ENCODE assay signal across 8 cellular contexts in genomic region chr2:164388511-164388910, GRCh38.
DNase-seq lines count a peak whose midpoint lies in the region; ATAC-seq and TF ChIP-seq lines count a peak whose summit lies in the region.

No MANE protein-coding gene starts in this region.

- DNase-seq in WTC11 (ENCODE audit: low spot score): no peak
- peak; percentile 84 for DNase-seq in non-pigmented ciliary epithelial cell (ENCODE audit: low read depth)
- no peak for DNase-seq in testis
- DNase-seq in NCI-H1436 treated with DMSO at 0.1 percent for 48 hours (lab: John Stamatoyannopoulos, UW): no peak
- no peak for DNase-seq in NCI-H146 treated with DMSO at 0.1 percent for 48 hours (lab: John Stamatoyannopoulos, UW; ENCODE audit: unreplicated experiment)
- DNase-seq in middle frontal gyrus (ENCODE audit: extremely low spot score, low spot score): no peak

- no peak overlapping the region for H3K4me3 ChIP-seq in testis

- H3K27ac Mint-ChIP-seq in WTC11: peak overlapping the region; percentile 48

- H3K4me3 Mint-ChIP-seq in WTC11: no peak overlapping the region

- WGBS in testis, 2 donors: 61 to 67% methylated on average over 2 of the region's 2 CpGs

- TF ChIP-seq CTCF in WTC11 (IDR thresholded peaks at IDR 0.05) (no peak), testis (IDR thresholded peaks at IDR 0.05) (no peak)

- no peak for TF ChIP-seq POLR2A in testis (IDR thresholded peaks at IDR 0.05)

- no peaks in the 10 kb centered on the region for H3K27me3 Mint-ChIP-seq in WTC11 (ENCODE audit: low read depth)

- POLR2A ChIA-PET in WTC11 (lab: Charles Lee): interaction anchor here (0.5 kb wide), 1 partner anchor 411 kb away, joined by 4 read pairs; no protein-coding TSS in a partner anchor

- H3K36me3 ChIP-seq in testis (ENCODE audit: low read depth, missing control alignments): no peaks in the 10 kb centered on the region

- no peaks in the 10 kb centered on the region for H3K36me3 Mint-ChIP-seq in WTC11

- ATAC-seq in GM18870 (IDR thresholded peaks at IDR 0.05; ENCODE audit: unreplicated experiment): peak; percentile 91
- peak; percentile 97 for ATAC-seq in HG03097 (IDR thresholded peaks at IDR 0.05; ENCODE audit: low FRiP score, unreplicated experiment)
- ATAC-seq in WTC11: peak; percentile 71

- no peak overlapping the region for H3K27ac ChIP-seq in testis

- H3K9me3 ChIP-seq in testis: no peaks in the 10 kb centered on the region

- H3K4me1 ChIP-seq in testis: no peaks in the 10 kb centered on the region

- peaks cover 36% of the 10 kb centered on the region for H3K4me1 Mint-ChIP-seq in WTC11

- intact Hi-C loops in testis (cut with DNase I; ENCODE audit: low total_unique reads): no loop called here

- CTCF ChIA-PET in WTC11 (lab: Charles Lee): interaction anchor here (0.7 kb wide), 1 partner anchor 41 kb away, joined by 3 read pairs; no protein-coding TSS in a partner anchor

- H3K9me3 Mint-ChIP-seq in WTC11: no peaks in the 10 kb centered on the region

- no peaks in the 10 kb centered on the region for H3K27me3 ChIP-seq in testis

TF ChIP-seq in WTC11, 78 proteins besides CTCF, POLR2A, EP300 and RAD21:
- TF ChIP-seq JAZF1 (CRISPR knock-in tag; IDR thresholded peaks at IDR 0.05) (no peak), TP53 (CRISPR knock-in tag; IDR thresholded peaks at IDR 0.05) (no peak), MYBL2 (CRISPR knock-in tag; IDR thresholded peaks at IDR 0.05) (no peak), TEAD4 (CRISPR knock-in tag; IDR thresholded peaks at IDR 0.05) (no peak), PRRX2 (CRISPR knock-in tag; IDR thresholded peaks at IDR 0.05) (no peak), ATF1 (CRISPR knock-in tag; IDR thresholded peaks at IDR 0.05) (no peak), NFE2L1 (CRISPR knock-in tag; IDR thresholded peaks at IDR 0.05) (no peak), ZNF232 (CRISPR knock-in tag; IDR thresholded peaks at IDR 0.05) (no peak), GABPB1 (CRISPR knock-in tag; IDR thresholded peaks at IDR 0.05) (no peak), CDX4 (CRISPR knock-in tag; IDR thresholded peaks at IDR 0.05; ENCODE audit: borderline replicate concordance) (no peak), SMAD3 (CRISPR knock-in tag; IDR thresholded peaks at IDR 0.05; ENCODE audit: borderline replicate concordance) (no peak)
